18 cellular contexts compared by ENCODE assay signal in the genomic region with DNA sequence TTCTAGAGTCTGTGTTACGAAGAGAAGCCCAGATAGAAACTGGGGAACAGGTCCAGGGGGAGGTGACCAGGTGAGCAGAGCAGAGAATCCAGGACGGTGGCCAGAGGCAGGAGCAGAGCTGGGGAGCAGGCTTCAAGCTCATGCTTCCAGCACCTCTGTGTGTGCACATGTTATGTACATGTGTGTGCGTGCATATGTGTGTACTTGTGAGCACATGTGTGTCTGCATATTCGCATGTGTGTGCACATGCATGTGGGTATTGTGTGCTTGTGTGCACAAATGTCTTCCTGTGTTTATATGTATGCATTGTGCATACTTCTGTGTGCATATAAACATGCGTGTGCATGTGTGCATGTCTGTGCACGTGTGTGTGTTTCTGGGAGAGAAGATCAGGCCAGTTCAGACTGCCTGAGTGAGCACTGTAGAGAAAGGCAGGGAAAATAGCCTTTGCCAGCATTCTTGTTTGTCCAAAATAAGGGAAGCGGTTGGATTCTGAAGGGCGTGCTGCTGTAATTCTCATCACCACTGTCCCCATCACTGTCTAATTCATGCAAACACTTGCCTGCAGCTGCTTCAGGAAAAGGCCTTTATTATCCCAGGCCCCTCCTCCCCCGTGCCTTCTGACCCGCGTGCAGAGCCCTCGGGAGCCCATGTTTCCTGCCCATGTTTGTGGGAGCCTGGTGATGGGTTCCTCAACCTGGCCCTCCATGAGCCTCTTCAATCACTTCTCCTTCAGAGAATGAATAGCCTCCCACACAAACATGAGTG.
"Had no signal": no experiment of that assay in that cellular context is flagged by ENCODE, and none has a peak within 500 bp of the region (broad histone marks: within the 10 kb centered on the region; RNA-seq: fewer than 3 reads in every experiment).

No MANE protein-coding gene starts in this region.

- H3K36me3 ChIP-seq: heart right ventricle, sigmoid colon had no signal

- H3K27me3 ChIP-seq: heart right ventricle, sigmoid colon, testis had no signal

- H3K27ac Mint-ChIP-seq: activated CD4-positive, alpha-beta memory T cell treated with anti-CD3 and anti-CD28 coated beads for 36 hours; activated naive CD8-positive, alpha-beta T cell had no signal

- H3K9me3 Mint-ChIP-seq: activated CD4-positive, alpha-beta memory T cell treated with anti-CD3 and anti-CD28 coated beads for 36 hours; activated T-cell treated with anti-CD3 and anti-CD28 coated beads, Interleukin-2, amount 50 U/mL, for 4 hours had no signal

- H3K27ac ChIP-seq: heart right ventricle, psoas muscle, sigmoid colon, testis had no signal

- DNase-seq: activated CD4-positive, alpha-beta memory T cell treated with anti-CD3 and anti-CD28 coated beads for 36 hours; activated gamma-delta T cell; activated T-cell treated with anti-CD3 and anti-CD28 coated beads, Interleukin-2, amount 50 U/mL, for 4 hours; foreskin melanocyte; heart right ventricle; left ventricle myocardium superior; mesendoderm; psoas muscle; sigmoid colon; stimulated activated CD4-positive, alpha-beta T cell treated with anti-CD3 and anti-CD28 coated beads, Interleukin-12 subunit alpha, Interleukin-12 subunit beta, amount 100 ng/mL, for 4 hours; stimulated activated CD4-positive, alpha-beta T cell treated with anti-CD3 and anti-CD28 coated beads, Interleukin-2, amount 100 ng/mL, for 48 hours; stimulated activated CD8-positive, alpha-beta memory T cell treated with anti-CD3 and anti-CD28 coated beads, Interleukin-4, amount 100 ng/mL, for 48 hours; stimulated activated naive CD8-positive, alpha-beta T cell treated with anti-CD3 and anti-CD28 coated beads, Interleukin-15, Interleukin-2, amounts not matched to agents 100 U/mL and 50 U/mL, for 24 hours; T1000; testis had no signal

- ATAC-seq: activated T-cell treated with anti-CD3 and anti-CD28 coated beads, Interleukin-2, amount 50 U/mL, for 4 hours; heart right ventricle; left ventricle myocardium superior; psoas muscle; stimulated activated naive CD8-positive, alpha-beta T cell treated with anti-CD3 and anti-CD28 coated beads, Interleukin-15, Interleukin-2, amounts not matched to agents 100 U/mL and 50 U/mL, for 24 hours had no signal

- H3K4me1 ChIP-seq: psoas muscle had no signal

- H3K9me3 ChIP-seq: heart right ventricle, psoas muscle, sigmoid colon, testis had no signal

- H3K36me3 Mint-ChIP-seq: activated CD4-positive, alpha-beta memory T cell treated with anti-CD3 and anti-CD28 coated beads for 36 hours; activated naive CD8-positive, alpha-beta T cell had no signal

- FAIRE-seq: islet of Langerhans, urothelium cell line had no signal

- H3K4me3 ChIP-seq: heart right ventricle, psoas muscle, sigmoid colon, testis had no signal

- H3K4me3 Mint-ChIP-seq: activated CD4-positive, alpha-beta memory T cell treated with anti-CD3 and anti-CD28 coated beads for 36 hours; activated naive CD8-positive, alpha-beta T cell; activated T-cell treated with anti-CD3 and anti-CD28 coated beads, Interleukin-2, amount 50 U/mL, for 4 hours had no signal

- H3K27me3 Mint-ChIP-seq: activated CD4-positive, alpha-beta memory T cell treated with anti-CD3 and anti-CD28 coated beads for 36 hours had no signal
